Comparison of ENCODE assay signal across 1 cellular context in the genomic region with DNA sequence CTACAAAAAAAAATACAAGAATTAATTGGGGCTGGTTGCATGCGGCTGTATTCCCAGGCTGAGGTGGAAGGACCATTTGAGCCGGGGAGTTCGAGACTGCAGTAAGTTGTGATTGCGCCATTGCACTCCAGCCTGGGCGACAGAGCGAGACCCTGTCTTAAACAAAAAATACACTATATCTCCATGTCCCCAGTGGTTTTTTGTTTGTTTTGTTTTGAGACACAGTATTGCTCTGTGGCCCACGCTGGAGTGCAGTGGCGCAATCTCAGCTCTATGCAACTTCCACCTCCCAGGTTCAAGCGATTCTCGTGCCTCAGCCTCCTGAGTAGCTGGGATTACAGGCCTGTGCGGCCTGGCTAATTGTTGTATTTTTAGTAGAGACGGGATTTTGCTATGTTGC.
TF ChIP-seq lines count a peak whose summit lies in the region.

No MANE protein-coding gene starts in this region.

TF ChIP-seq in endothelial cell of umbilical vein, 7 proteins besides CTCF, POLR2A, EP300 and RAD21:
- TF ChIP-seq JUN (IDR thresholded peaks at IDR 0.05; ENCODE audit: borderline replicate concordance, insufficient read depth, insufficient read length, low read depth) (no peak), FOS (IDR thresholded peaks at IDR 0.05; ENCODE audit: borderline replicate concordance, insufficient read depth, low read length) (no peak), POLR2AphosphoS5 (IDR thresholded peaks at IDR 0.05; ENCODE audit: insufficient read depth, low read depth, low read length) (no peak), EZH2 (IDR thresholded peaks at IDR 0.05; ENCODE audit: borderline replicate concordance, low read depth, low read length, severe bottlenecking) (no peak), GATA2 (IDR thresholded peaks at IDR 0.05; ENCODE audit: insufficient read depth, insufficient read length, low read depth, low read length) (no peak), MYC (IDR thresholded peaks at IDR 0.05; ENCODE audit: low read depth, low read length) (no peak)
- TF ChIP-seq, protein P1, sequence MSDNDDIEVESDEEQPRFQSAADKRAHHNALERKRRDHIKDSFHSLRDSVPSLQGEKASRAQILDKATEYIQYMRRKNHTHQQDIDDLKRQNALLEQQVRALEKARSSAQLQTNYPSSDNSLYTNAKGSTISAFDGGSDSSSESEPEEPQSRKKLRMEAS (IDR thresholded peaks at IDR 0.05; ENCODE audit: insufficient read depth, insufficient read length): no peak
